2 cellular contexts compared by ENCODE assay signal in genomic region chr18:9993846-9994660, GRCh38.
TF ChIP-seq lines count a peak whose summit lies in the region.

No MANE protein-coding gene starts in this region.

TF ChIP-seq in liver, 16 proteins besides CTCF, POLR2A, EP300 and RAD21:
- TF ChIP-seq RXRA (IDR thresholded peaks at IDR 0.05) (no peak), EGR1 (IDR thresholded peaks at IDR 0.05; ENCODE audit: low read depth in 2 of 2) (no peak), SP1 (IDR thresholded peaks at IDR 0.05) (peak; percentile 24), ZBTB33 (IDR thresholded peaks at IDR 0.05) (no peak), MAX (IDR thresholded peaks at IDR 0.05) (no peak)

TF ChIP-seq in HepG2, 621 proteins besides CTCF, POLR2A, EP300 and RAD21:
- TF ChIP-seq ZNF766 (CRISPR knock-in tag; IDR thresholded peaks at IDR 0.05; ENCODE audit: borderline replicate concordance) (no peak), NONO (IDR thresholded peaks at IDR 0.05) (no peak), NONO (CRISPR knock-in tag; conservative IDR thresholded peaks at IDR 0.05) (no peak), ZNF317 (CRISPR knock-in tag; IDR thresholded peaks at IDR 0.05) (no peak), MAF1 (CRISPR knock-in tag; IDR thresholded peaks at IDR 0.05; ENCODE audit: borderline replicate concordance) (no peak), ATF3 (CRISPR knock-in tag; IDR thresholded peaks at IDR 0.05) (no peak), ZSCAN29 (CRISPR knock-in tag; conservative IDR thresholded peaks at IDR 0.05) (no peak), ZNF619 (CRISPR knock-in tag; IDR thresholded peaks at IDR 0.05) (no peak), POGK (CRISPR knock-in tag; conservative IDR thresholded peaks at IDR 0.05) (no peak), SNRNP70 (IDR thresholded peaks at IDR 0.05; ENCODE audit: low read depth, low read length) (no peak), POLR2AphosphoS5 (IDR thresholded peaks at IDR 0.05; ENCODE audit: low read depth, low read length) (no peak), ZBTB33 (CRISPR knock-in tag; IDR thresholded peaks at IDR 0.05) (no peak), NBN (conservative IDR thresholded peaks at IDR 0.05) (no peak), HBP1 (CRISPR knock-in tag; IDR thresholded peaks at IDR 0.05; ENCODE audit: low read depth) (no peak), XBP1 (CRISPR knock-in tag; IDR thresholded peaks at IDR 0.05) (no peak), ZNF761 (CRISPR knock-in tag; conservative IDR thresholded peaks at IDR 0.05) (no peak), FUBP1 (CRISPR knock-in tag; IDR thresholded peaks at IDR 0.05; ENCODE audit: borderline replicate concordance) (no peak), ONECUT2 (CRISPR knock-in tag; IDR thresholded peaks at IDR 0.05) (no peak)
